8 cellular contexts compared by ENCODE assay signal in genomic region chr19:12399901-12400617, GRCh38. TPM values are rescaled to one million over a fixed set of nuclear protein-coding genes. Genes with fewer than 3 reads are reported as not detected.
DNase-seq lines count a peak whose midpoint lies in the region; ATAC-seq and TF ChIP-seq lines count a peak whose summit lies in the region.
"Not testable (repeated sequence)": the region's sequence is repeated elsewhere in the genome, so short reads cannot be mapped to it uniquely, and the experiment has no call there.

No MANE protein-coding gene starts in this region.

- H3K27me3 ChIP-seq in rectal smooth muscle tissue (ENCODE audit: control insufficient read depth, insufficient read depth, low read length); vagina: not testable (repeated sequence)

- peak overlapping the region; percentile 90 for H3K4me3 ChIP-seq in rectal smooth muscle tissue (ENCODE audit: low read length)
- H3K4me3 ChIP-seq in vagina: peak overlapping the region; percentile 71 to 87

- intact Hi-C loops in activated B cell treated with CpG ODN at 0.5 μM for 24 hours (cut with micrococcal nuclease): loop anchor here (2.0 kb wide), 2 partner anchors 35 to 213 kb away; partner anchors contain the start of gene ZNF442
- intact Hi-C loops in vagina (cut with DNase I): not testable (repeated sequence)

- peak overlapping the region; percentile 92 for H3K4me3 Mint-ChIP-seq in activated B cell treated with CpG ODN at 0.5 μM for 24 hours
- peak overlapping the region; percentile 93 for H3K4me3 Mint-ChIP-seq in central memory CD8-positive, alpha-beta T cell

- H3K27ac ChIP-seq in rectal smooth muscle tissue (ENCODE audit: low read depth, low read length): peak overlapping the region; percentile 85
- peak overlapping the region; percentile 76 for H3K27ac ChIP-seq in vagina

- peak; percentile 39 for ATAC-seq in GM18498 (IDR thresholded peaks at IDR 0.05; ENCODE audit: unreplicated experiment)
- peak; percentile 31 for ATAC-seq in HG02623 (IDR thresholded peaks at IDR 0.05; ENCODE audit: unreplicated experiment)
- peak; percentile 43 for ATAC-seq in activated B cell treated with CpG ODN at 0.5 μM for 24 hours (ENCODE audit: low read depth)
- peak; percentile 52 for ATAC-seq in central memory CD8-positive, alpha-beta T cell (replicated peaks; ENCODE audit: extremely low read depth, poor library complexity, severe bottlenecking)

- H3K4me1 Mint-ChIP-seq in activated B cell treated with CpG ODN at 0.5 μM for 24 hours: peaks cover 22% of the 10 kb centered on the region
- peaks cover 33% of the 10 kb centered on the region for H3K4me1 Mint-ChIP-seq in central memory CD8-positive, alpha-beta T cell

- not testable (repeated sequence) for H3K27me3 Mint-ChIP-seq in activated B cell treated with CpG ODN at 0.5 μM for 24 hours; central memory CD8-positive, alpha-beta T cell

- not testable (repeated sequence) for H3K9me3 ChIP-seq in vagina

- CTCF ChIA-PET in activated B cell treated with CpG ODN at 0.5 μM for 24 hours (lab: Charles Lee): not testable (repeated sequence)

- POLR2A ChIA-PET in activated B cell treated with CpG ODN at 0.5 μM for 24 hours (lab: Charles Lee): interaction anchor here (0.7 to 3.1 kb wide), 4 partner anchors 35 to 351 kb away, joined by 4 to 12 read pairs (median 7); partner anchors contain the start of genes ZNF442 and ZNF443

- not testable (repeated sequence) for TF ChIP-seq CTCF in activated B cell treated with CpG ODN at 0.5 μM for 24 hours (IDR thresholded peaks at IDR 0.05); vagina (IDR thresholded peaks at IDR 0.05)

- H3K9ac ChIP-seq in rectal smooth muscle tissue (ENCODE audit: low read length): peak overlapping the region; percentile 86

- H3K27ac Mint-ChIP-seq in activated B cell treated with CpG ODN at 0.5 μM for 24 hours: peak overlapping the region; percentile 70
- peak overlapping the region; percentile 91 for H3K27ac Mint-ChIP-seq in central memory CD8-positive, alpha-beta T cell (ENCODE audit: low read depth)

- not testable (repeated sequence) for H3K36me3 ChIP-seq in rectal smooth muscle tissue (ENCODE audit: control insufficient read depth, insufficient read depth, low read length); vagina

- H3K36me3 Mint-ChIP-seq in activated B cell treated with CpG ODN at 0.5 μM for 24 hours (ENCODE audit: low read depth): not testable (repeated sequence)
- peaks cover 13% of the 10 kb centered on the region for H3K36me3 Mint-ChIP-seq in central memory CD8-positive, alpha-beta T cell (ENCODE audit: insufficient read depth)

- DNase-seq in M059J (ENCODE audit: low read depth): peak; percentile 76
- not testable (repeated sequence) for DNase-seq in activated B cell treated with CpG ODN at 0.5 μM for 24 hours; central memory CD8-positive, alpha-beta T cell (ENCODE audit: low spot score in 2 of 2); vagina (ENCODE audit: extremely low spot score in 2 of 2)
- peak; percentile 19 for DNase-seq in iPS-NIHi11 (ENCODE audit: low spot score)

- TF ChIP-seq POLR2A in vagina (IDR thresholded peaks at IDR 0.05): not testable (repeated sequence)

- not testable (repeated sequence) for H3K4me1 ChIP-seq in rectal smooth muscle tissue (ENCODE audit: control insufficient read depth, insufficient read depth, low read length); vagina

- H3K9me3 Mint-ChIP-seq in activated B cell treated with CpG ODN at 0.5 μM for 24 hours; central memory CD8-positive, alpha-beta T cell: not testable (repeated sequence)

RNA-seq across cellular contexts. Expression of gene ZNF799, which starts 1.0 kb away (rescaled TPM):
- total RNA-seq in M059J (2014; rRNA removed; shearing (Covaris generic)): 2.3 and 6.1 TPM in 2 replicates
- total RNA-seq in activated B cell treated with CpG ODN at 0.5 μM for 24 hours (6.8 and 6.9 TPM in 2 replicates), vagina (3.4 TPM)

RNA-seq across cellular contexts. Expression of gene ZNF442, which starts 34.6 kb away (rescaled TPM):
- 2.8 and 3.8 TPM in 2 replicates for total RNA-seq in M059J (2014; rRNA removed; shearing (Covaris generic))
- total RNA-seq in activated B cell treated with CpG ODN at 0.5 μM for 24 hours (6.9 and 8.7 TPM in 2 replicates), vagina (2.2 TPM)

RNA-seq across cellular contexts. Expression of gene ZNF443, which starts 40.8 kb away (rescaled TPM):
- 2.2 and 5.7 TPM in 2 replicates for total RNA-seq in M059J (2014; rRNA removed; shearing (Covaris generic))
- 3.5 and 3.6 TPM in 2 replicates for total RNA-seq in activated B cell treated with CpG ODN at 0.5 μM for 24 hours
- 5.9 TPM for total RNA-seq in vagina
